19 cellular contexts compared by ENCODE assay signal in genomic region chr5:160353379-160353778, GRCh38. TPM values are rescaled to one million over a fixed set of nuclear protein-coding genes. Genes with fewer than 3 reads are reported as not detected.
A peak's percentile ranks its signal among the peaks of the same experiment; 100 is the strongest.
DNase-seq lines count a peak whose midpoint lies in the region; ATAC-seq and TF ChIP-seq lines count a peak whose summit lies in the region.
"Had no signal": no experiment of that assay in that cellular context is flagged by ENCODE, and none has a peak within 500 bp of the region (broad histone marks: within the 10 kb centered on the region; RNA-seq: fewer than 3 reads in every experiment).

No MANE protein-coding gene starts in this region.

- no peaks in the 10 kb centered on the region for H3K9me3 ChIP-seq in left ventricle myocardium inferior (replicated peaks)
- H3K9me3 ChIP-seq: colonic mucosa, heart left ventricle, Peyer's patch, upper lobe of right lung had no signal

- no peak overlapping the region for H3K27ac Mint-ChIP-seq in CD14-positive monocyte
- H3K27ac Mint-ChIP-seq: activated CD8-positive, alpha-beta T cell treated with anti-CD3 and anti-CD28 coated beads for 36 hours; activated T-helper 17 cell treated with anti-CD3 and anti-CD28 coated beads, Interleukin-2, amount 50 U/mL, for 72 hours; stimulated activated memory B cell treated with anti-CD40 and anti-IgM and Interleukin-4, amounts not matched to agents 10 μg/mL and 1 μg/mL and 100 μg/mL, for 72 hours had no signal

- H3K4me3 Mint-ChIP-seq in CD14-positive monocyte, result no peak overlapping the region
- H3K4me3 Mint-ChIP-seq: activated CD8-positive, alpha-beta T cell treated with anti-CD3 and anti-CD28 coated beads for 36 hours; activated T-helper 17 cell treated with anti-CD3 and anti-CD28 coated beads, Interleukin-2, amount 50 U/mL, for 72 hours; stimulated activated memory B cell treated with anti-CD40 and anti-IgM and Interleukin-4, amounts not matched to agents 10 μg/mL and 1 μg/mL and 100 μg/mL, for 72 hours had no signal

- H3K27me3 ChIP-seq in left ventricle myocardium inferior (ENCODE audit: low read depth), result no peaks in the 10 kb centered on the region
- H3K27me3 ChIP-seq: colonic mucosa, heart left ventricle, Peyer's patch, upper lobe of right lung had no signal

- H3K4me1 ChIP-seq in left ventricle myocardium inferior, result peaks cover 24% of the 10 kb centered on the region
- H3K4me1 ChIP-seq: colonic mucosa, upper lobe of right lung had no signal

- no peaks in the 10 kb centered on the region for H3K36me3 ChIP-seq in left ventricle myocardium inferior
- H3K36me3 ChIP-seq: colonic mucosa, Peyer's patch, upper lobe of right lung had no signal

- H3K4me3 ChIP-seq in left ventricle myocardium inferior, result no peak overlapping the region
- H3K4me3 ChIP-seq: colonic mucosa, heart left ventricle, Peyer's patch, upper lobe of right lung had no signal

- H3K27ac ChIP-seq in caudate nucleus (ENCODE audit: low read depth, low read length), result no peak overlapping the region
- no peak overlapping the region for H3K27ac ChIP-seq in left ventricle myocardium inferior (replicated peaks)
- H3K27ac ChIP-seq: colonic mucosa, KMS-11, Peyer's patch, upper lobe of right lung had no signal

- DNase-seq in C1 segment of cervical spinal cord (lab: John Stamatoyannopoulos, UW) (peak in 9 of 14 donors; percentile 10 to 88 (median 56)), caudate nucleus (lab: John Stamatoyannopoulos, UW) (peak in 34 of 61 donors; percentile 4 to 91 (median 25)), left ventricle myocardium inferior (peak; percentile 46), posterior cingulate gyrus (peak in 7 of 10 donors; percentile 17 to 88 (median 41)), RPMI8226 (no peak), CD14-positive monocyte (ENCODE audit: low spot score) (no peak)
- DNase-seq in activated T-cell treated with anti-CD3 and anti-CD28 coated beads, Interleukin-2, amount 50 U/mL, for 48 hours, result no peak
- DNase-seq: activated CD8-positive, alpha-beta T cell treated with anti-CD3 and anti-CD28 coated beads for 36 hours; colonic mucosa; kidney glomerular epithelial cell; NCI-H1105; NCI-H774; Peyer's patch; upper lobe of right lung had no signal

- peaks cover 0 to 3% (median 0%) of the 10 kb centered on the region in 3 donors for H3K27me3 Mint-ChIP-seq in CD14-positive monocyte (ENCODE audit: low read depth in 3 of 3)
- H3K27me3 Mint-ChIP-seq: activated CD8-positive, alpha-beta T cell treated with anti-CD3 and anti-CD28 coated beads for 36 hours; activated T-helper 17 cell treated with anti-CD3 and anti-CD28 coated beads, Interleukin-2, amount 50 U/mL, for 72 hours had no signal

- peaks cover 0 to 3% (median 0%) of the 10 kb centered on the region in 7 donors for H3K9me3 Mint-ChIP-seq in CD14-positive monocyte
- H3K9me3 Mint-ChIP-seq: activated CD8-positive, alpha-beta T cell treated with anti-CD3 and anti-CD28 coated beads for 36 hours; activated T-helper 17 cell treated with anti-CD3 and anti-CD28 coated beads, Interleukin-2, amount 50 U/mL, for 72 hours; stimulated activated memory B cell treated with anti-CD40 and anti-IgM and Interleukin-4, amounts not matched to agents 10 μg/mL and 1 μg/mL and 100 μg/mL, for 72 hours had no signal

- no peaks in the 10 kb centered on the region for H3K4me1 Mint-ChIP-seq in CD14-positive monocyte
- H3K4me1 Mint-ChIP-seq: activated T-helper 17 cell treated with anti-CD3 and anti-CD28 coated beads, Interleukin-2, amount 50 U/mL, for 72 hours; stimulated activated memory B cell treated with anti-CD40 and anti-IgM and Interleukin-4, amounts not matched to agents 10 μg/mL and 1 μg/mL and 100 μg/mL, for 72 hours had no signal

- ATAC-seq in GM19452 (IDR thresholded peaks at IDR 0.05; ENCODE audit: unreplicated experiment), result no peak
- ATAC-seq: activated CD8-positive, alpha-beta T cell treated with anti-CD3 and anti-CD28 coated beads for 36 hours; activated T-helper 17 cell treated with anti-CD3 and anti-CD28 coated beads, Interleukin-2, amount 50 U/mL, for 72 hours; heart left ventricle; stimulated activated memory B cell treated with anti-CD40 and anti-IgM and Interleukin-4, amounts not matched to agents 10 μg/mL and 1 μg/mL and 100 μg/mL, for 72 hours; upper lobe of right lung had no signal

- intact Hi-C loops in left ventricle myocardium inferior (cut with micrococcal nuclease), result no loop called here
- intact Hi-C loops in posterior cingulate gyrus (cut with DNase I), result no loop called here
- intact Hi-C loops in CD14-positive monocyte (cut with micrococcal nuclease), result no loop called here

- no peaks in the 10 kb centered on the region for H3K36me3 Mint-ChIP-seq in CD14-positive monocyte
- H3K36me3 Mint-ChIP-seq: stimulated activated memory B cell treated with anti-CD40 and anti-IgM and Interleukin-4, amounts not matched to agents 10 μg/mL and 1 μg/mL and 100 μg/mL, for 72 hours had no signal

- TF ChIP-seq CTCF in left ventricle myocardium inferior (IDR thresholded peaks at IDR 0.05; ENCODE audit: borderline replicate concordance) (no peak), CD14-positive monocyte (IDR thresholded peaks at IDR 0.05) (no peak)

RNA-seq across cellular contexts. Expression of gene C1QTNF2, which starts 17.0 kb away (rescaled TPM):
- total RNA-seq in left ventricle myocardium inferior, result 1.4 TPM
- polyA plus RNA-seq in CD14-positive monocyte, result not detected
- total RNA-seq: activated CD8-positive, alpha-beta T cell treated with anti-CD3 and anti-CD28 coated beads for 36 hours; activated T-helper 17 cell treated with anti-CD3 and anti-CD28 coated beads, Interleukin-2, amount 50 U/mL, for 72 hours had no signal

RNA-seq across cellular contexts. Expression of gene CCNJL, which starts 41.0 kb away (rescaled TPM):
- total RNA-seq in left ventricle myocardium inferior, result 6.5 TPM
- polyA plus RNA-seq in CD14-positive monocyte, result not detected
- total RNA-seq: activated CD8-positive, alpha-beta T cell treated with anti-CD3 and anti-CD28 coated beads for 36 hours; activated T-helper 17 cell treated with anti-CD3 and anti-CD28 coated beads, Interleukin-2, amount 50 U/mL, for 72 hours had no signal

RNA-seq across cellular contexts. Expression of gene FAM200C, which starts 46.5 kb away (rescaled TPM):
- total RNA-seq in left ventricle myocardium inferior, result 4.9 TPM
- under 1 TPM in 1 of 2 donors, not detected in 1; 0.08 TPM for polyA plus RNA-seq in CD14-positive monocyte

Comparison
In these comparisons a context has a peak if more than half of its experiments do, and no peak if none do; other contexts are left out.
1. DNase-seq: peak in C1 segment of cervical spinal cord (9 of 14), caudate nucleus (34 of 61), left ventricle myocardium inferior (single experiment) and posterior cingulate gyrus (7 of 10); none in RPMI8226 (single experiment), CD14-positive monocyte (single experiment) and activated T-cell treated with anti-CD3 and anti-CD28 coated beads, Interleukin-2, amount 50 U/mL, for 48 hours (0 of 2).